ENCODE assay signal across 15 cellular contexts in genomic region chr2:43522177-43522576, GRCh38.
DNase-seq lines count a peak whose midpoint lies in the region; ATAC-seq and TF ChIP-seq lines count a peak whose summit lies in the region.
"Had no signal": no experiment of that assay in that cellular context is flagged by ENCODE, and none has a peak within 500 bp of the region (broad histone marks: within the 10 kb centered on the region; RNA-seq: fewer than 3 reads in every experiment).

No MANE protein-coding gene starts in this region.

- H3K27me3 ChIP-seq in mammary epithelial cell (ENCODE audit: insufficient read depth, low read length): no peaks in the 10 kb centered on the region
- no peaks in the 10 kb centered on the region for H3K27me3 ChIP-seq in SK-N-SH (ENCODE audit: insufficient read depth)
- H3K27me3 ChIP-seq in mesendoderm (ENCODE audit: insufficient read depth, low read length, poor library complexity): no peaks in the 10 kb centered on the region
- H3K27me3 ChIP-seq: BLaER1 treated with 17β-estradiol and CSF1 and Interleukin-3, amounts not matched to agents 10 nM and 100 nM had no signal

- H3K9me2 ChIP-seq in SK-N-SH: no peaks in the 10 kb centered on the region

- H3K36me3 ChIP-seq in mammary epithelial cell (ENCODE audit: insufficient read depth, low read length): no peaks in the 10 kb centered on the region
- peaks cover 21% of the 10 kb centered on the region in 2 experiments for H3K36me3 ChIP-seq in SK-N-SH (replicated peaks in 1 of 2; ENCODE audit: control insufficient read depth in 1 of 2, insufficient read depth in 2 of 2, low read length in 1 of 2)
- H3K36me3 ChIP-seq in mesendoderm (ENCODE audit: control insufficient read depth, insufficient read depth, low read length): no peaks in the 10 kb centered on the region

- H3K23ac ChIP-seq in mesendoderm (ENCODE audit: low read length): no peak overlapping the region

- peaks cover 19% of the 10 kb centered on the region for H3F3A ChIP-seq in SK-N-SH (replicated peaks; ENCODE audit: insufficient read depth)

- H3K9ac ChIP-seq in mammary epithelial cell (ENCODE audit: insufficient read depth, low read length): no peak overlapping the region
- H3K9ac ChIP-seq in SK-N-SH: no peak overlapping the region
- H3K9ac ChIP-seq in mesendoderm (ENCODE audit: low read length): no peak overlapping the region
- H3K9ac ChIP-seq: BLaER1 treated with 17β-estradiol and CSF1 and Interleukin-3, amounts not matched to agents 10 nM and 100 nM had no signal

- in situ Hi-C loops in mammary epithelial cell (cut with MboI; ENCODE audit: low sequenced_read_pairs in 2 of 2): no loop called here

- H3K9me3 ChIP-seq in mammary epithelial cell (replicated peaks; ENCODE audit: insufficient read depth, low read length): no peaks in the 10 kb centered on the region
- H3K9me3 ChIP-seq in SK-N-SH: no peaks in the 10 kb centered on the region

- H3K4me1 Mint-ChIP-seq in MCF 10A (ENCODE audit: insufficient read depth, unreplicated experiment): peaks cover 36% of the 10 kb centered on the region
- H3K4me1 Mint-ChIP-seq in T-cell: peaks cover 30 to 43% (median 31%) of the 10 kb centered on the region in 3 donors

- peak in 1 of 2 experiments; percentile 93; a peak in 2 of 4 replicates for TF ChIP-seq EP300 in SK-N-SH (IDR thresholded peaks at IDR 0.05; ENCODE audit: borderline replicate concordance in 1 of 2, low read depth in 1 of 2, low read length in 1 of 2)

- H3K9me3 Mint-ChIP-seq in MCF 10A (ENCODE audit: unreplicated experiment): no peaks in the 10 kb centered on the region
- H3K9me3 Mint-ChIP-seq in T-cell: peaks cover 4 to 11% (median 10%) of the 10 kb centered on the region in 3 donors
- H3K9me3 Mint-ChIP-seq: H9 had no signal

- CTCF ChIA-PET in MCF 10A (lab: Yijun Ruan, JAX) (interaction anchor here (0.6 to 2.0 kb wide), 8 partner anchors 19 to 694 kb away, joined by 3 to 6 read pairs (median 4); no protein-coding TSS in a partner anchor), mammary epithelial cell (lab: Charles Lee; ENCODE audit: low non-redundant PET) (no interaction called here), SK-N-SH (lab: Yijun Ruan, JAX) (interaction anchor here (0.6 to 3.4 kb wide), 15 partner anchors 9 to 574 kb away, joined by 3 to 19 read pairs (median 4); no protein-coding TSS in a partner anchor), T-cell (lab: Charles Lee) (interaction anchor here in 1 of 2 donors (0.7 to 1.4 kb wide), 5 partner anchors 38 to 574 kb away, joined by 3 to 6 read pairs (median 3); no protein-coding TSS in a partner anchor)

- no peaks in the 10 kb centered on the region for H4K20me1 ChIP-seq in mammary epithelial cell (ENCODE audit: insufficient read depth, low read length)
- no peaks in the 10 kb centered on the region for H4K20me1 ChIP-seq in SK-N-SH (ENCODE audit: insufficient read depth)
- H4K20me1 ChIP-seq: BLaER1 treated with 17β-estradiol and CSF1 and Interleukin-3, amounts not matched to agents 10 nM and 100 nM had no signal

- H3K4me3 ChIP-seq in mammary epithelial cell (replicated peaks in 1 of 3; ENCODE audit: insufficient read depth in 1 of 3, low read depth in 2 of 3, low read length in 3 of 3) (no peak overlapping the region), SK-N-SH (ENCODE audit: low read depth in 2 of 2, low read length in 1 of 2) (no peak overlapping the region), mesendoderm (ENCODE audit: low read length) (no peak overlapping the region)
- H3K4me3 ChIP-seq: BLaER1 treated with 17β-estradiol and CSF1 and Interleukin-3, amounts not matched to agents 10 nM and 100 nM; GM12878 had no signal

- H3K27ac Mint-ChIP-seq in MCF 10A (ENCODE audit: low read depth, unreplicated experiment): peak overlapping the region; percentile 79
- H3K27ac Mint-ChIP-seq in T-cell: no peak overlapping the region
- H3K27ac Mint-ChIP-seq: CD8-positive, alpha-beta T cell; H9 had no signal

- no peak for TF ChIP-seq POLR2A in erythroblast (IDR thresholded peaks at IDR 0.05; ENCODE audit: low read length)

- no peak overlapping the region for H3K4me2 ChIP-seq in mammary epithelial cell (ENCODE audit: insufficient read depth, low read depth, low read length)
- H3K4me2 ChIP-seq in SK-N-SH: no peak overlapping the region
- no peak overlapping the region for H3K4me2 ChIP-seq in mesendoderm (ENCODE audit: low read length)
- H3K4me2 ChIP-seq: BLaER1 treated with 17β-estradiol and CSF1 and Interleukin-3, amounts not matched to agents 10 nM and 100 nM had no signal

- no peak overlapping the region for H3K56ac ChIP-seq in mesendoderm (ENCODE audit: low read length)

- no peaks in the 10 kb centered on the region for H3K27me3 Mint-ChIP-seq in MCF 10A (ENCODE audit: insufficient read depth, unreplicated experiment)
- H3K27me3 Mint-ChIP-seq in T-cell: no peaks in the 10 kb centered on the region

- H3K18ac ChIP-seq in mesendoderm (ENCODE audit: low read length): no peak overlapping the region

- H3K4me3 Mint-ChIP-seq in MCF 10A (ENCODE audit: unreplicated experiment) (no peak overlapping the region), T-cell (no peak overlapping the region)
- H3K4me3 Mint-ChIP-seq: CD8-positive, alpha-beta T cell; H9 had no signal

- H3K36me3 Mint-ChIP-seq in MCF 10A (ENCODE audit: insufficient read depth, unreplicated experiment) (peaks cover 11% of the 10 kb centered on the region), T-cell (peaks cover 34% of the 10 kb centered on the region)

- TF ChIP-seq CTCF in MCF 10A (IDR thresholded peaks at IDR 0.05; ENCODE audit: unreplicated experiment): no peak
- TF ChIP-seq CTCF in mammary epithelial cell (conservative IDR thresholded peaks at IDR 0.05 in 1 of 2, IDR thresholded peaks at IDR 0.05 in 1 of 2; ENCODE audit: extremely low read depth in 1 of 2, insufficient read depth in 1 of 2, low read depth in 1 of 2, low read length in 2 of 2): no peak
- TF ChIP-seq CTCF in SK-N-SH (IDR thresholded peaks at IDR 0.05): no peak

- no peak overlapping the region for H3K4ac ChIP-seq in mesendoderm (ENCODE audit: low read depth, low read length)

- BruUV-seq in MCF 10A (replicated peaks; lab: Mats Ljungman, UMichigan) (no TSS peak), mammary epithelial cell (replicated peaks; lab: Mats Ljungman, UMichigan) (no TSS peak)

- dilution Hi-C loops in mammary epithelial cell (cut with HindIII; ENCODE audit: low sequenced_read_pairs): no loop called here

- no peak overlapping the region for H2BK120ac ChIP-seq in mesendoderm (ENCODE audit: low read depth, low read length)

- no peak overlapping the region for H4K8ac ChIP-seq in mesendoderm (ENCODE audit: low read depth, low read length)

- intact Hi-C loops in MCF 10A (cut with micrococcal nuclease) (no loop called here), mammary epithelial cell (cut with micrococcal nuclease) (no loop called here)

- no peaks in the 10 kb centered on the region for H3K79me2 ChIP-seq in mammary epithelial cell (ENCODE audit: insufficient read depth, low read length)
- H3K79me2 ChIP-seq in SK-N-SH (ENCODE audit: insufficient read depth): no peaks in the 10 kb centered on the region; the same call in 1 of the 2 replicates
- no peaks in the 10 kb centered on the region for H3K79me2 ChIP-seq in mesendoderm (ENCODE audit: control insufficient read depth, insufficient read depth, low read length)

- DNase-seq in MCF 10A (ENCODE audit: unreplicated experiment) (no peak), mammary epithelial cell (no peak), SK-N-SH (peak; percentile 48), mesendoderm (peak; percentile 9), amygdala (lab: John Stamatoyannopoulos, UW) (no peak), T-cell (no peak), erythroblast (lab: John Stamatoyannopoulos, UW) (no peak)
- DNase-seq: 8988T; Calu3; CD8-positive, alpha-beta T cell; DMS79 treated with DMSO at 0.1 percent for 48 hours; H9 had no signal

- no peak overlapping the region for H2AK5ac ChIP-seq in mesendoderm (ENCODE audit: low read length)

- H3K27ac ChIP-seq in mammary epithelial cell (ENCODE audit: insufficient read depth, low read depth, low read length): no peak overlapping the region
- H3K27ac ChIP-seq in SK-N-SH (ENCODE audit: low read depth in 2 of 2, low read length in 1 of 2): peak overlapping the region in 1 of 2 experiments; percentile 95; a peak in 2 of 4 replicates
- no peak overlapping the region for H3K27ac ChIP-seq in mesendoderm (ENCODE audit: low read depth, low read length)
- H3K27ac ChIP-seq: BLaER1 treated with 17β-estradiol and CSF1 and Interleukin-3, amounts not matched to agents 10 nM and 100 nM had no signal

- POLR2A ChIA-PET in MCF 10A (lab: Yijun Ruan, JAX): interaction anchor here (0.6 to 9.8 kb wide), 4 partner anchors 9 to 287 kb away, joined by 4 to 141 read pairs (median 10); no protein-coding TSS in a partner anchor
- POLR2A ChIA-PET in SK-N-SH (lab: Yijun Ruan, JAX): interaction anchor here (0.9 to 1.1 kb wide), 3 partner anchors 255 to 296 kb away, joined by 3 to 5 read pairs (median 4); partner anchors contain the start of gene ZFP36L2
- POLR2A ChIA-PET in T-cell (lab: Charles Lee): interaction anchor here in 1 of 2 donors (0.6 kb wide), 2 partner anchors 30 to 144 kb away, joined by 3 read pairs; no protein-coding TSS in a partner anchor

- no peak overlapping the region for H4K5ac ChIP-seq in mesendoderm (ENCODE audit: low read length)

- H2AFZ ChIP-seq in mammary epithelial cell (ENCODE audit: low read depth, low read length) (no peak overlapping the region), SK-N-SH (ENCODE audit: low read depth) (no peak overlapping the region)

- H3K4me1 ChIP-seq in mammary epithelial cell (ENCODE audit: insufficient read depth, low read length): peaks cover 33% of the 10 kb centered on the region
- H3K4me1 ChIP-seq in SK-N-SH (ENCODE audit: control insufficient read depth in 1 of 2, insufficient read depth in 2 of 2, low read depth in 1 of 2, low read length in 1 of 2): peaks cover 14 to 16% of the 10 kb centered on the region in 2 experiments; a peak in 3 of 4 replicates
- no peaks in the 10 kb centered on the region for H3K4me1 ChIP-seq in mesendoderm (ENCODE audit: control insufficient read depth, low read depth, low read length)

- TF ChIP-seq RAD21 in SK-N-SH (IDR thresholded peaks at IDR 0.05; ENCODE audit: low read length): peak; percentile 29; the same call in 1 of the 2 replicates

- H2BK5ac ChIP-seq in mesendoderm (ENCODE audit: low read length): no peak overlapping the region

- H3K79me1 ChIP-seq in mesendoderm (ENCODE audit: low read length): no peaks in the 10 kb centered on the region

- no peak for ATAC-seq in T-cell (replicated peaks in 1 of 4)
- ATAC-seq: CD8-positive, alpha-beta T cell; GM12878; HepG2 had no signal

- H2BK15ac ChIP-seq in mesendoderm (replicated peaks; ENCODE audit: low read depth): no peak overlapping the region

TF ChIP-seq in SK-N-SH, 30 proteins besides CTCF, POLR2A, EP300 and RAD21 (continues in another document):
- TF ChIP-seq RXRA (IDR thresholded peaks at IDR 0.05; ENCODE audit: borderline replicate concordance, low read depth) (no peak), RCOR1 (IDR thresholded peaks at IDR 0.05; ENCODE audit: low read length) (peak; percentile 78), FOSL2 (IDR thresholded peaks at IDR 0.05; ENCODE audit: borderline replicate concordance, low read depth) (no peak), POLR2AphosphoS5 (IDR thresholded peaks at IDR 0.05; ENCODE audit: low read depth, low read length) (no peak), MXI1 (IDR thresholded peaks at IDR 0.05; ENCODE audit: low read depth, low read length) (peak; percentile 24; the same call in 1 of the 2 replicates), CHD2 (IDR thresholded peaks at IDR 0.05; ENCODE audit: low read length, partially characterized antibody) (peak; percentile 65)

Comparison
In these comparisons a context has a peak if more than half of its experiments do, and no peak if none do; other contexts are left out.
1. DNase-seq: peak in SK-N-SH (single experiment) and mesendoderm (single experiment); none in MCF 10A (single experiment), mammary epithelial cell (single experiment), amygdala (0 of 56), T-cell (0 of 34) and erythroblast (0 of 2).